In genomic region chr11:95790123-95790932, GRCh38 we compare ENCODE assay signal across 8 cellular contexts. TPM values are rescaled to one million over a fixed set of nuclear protein-coding genes. Genes with fewer than 3 reads are reported as not detected.
DNase-seq lines count a peak whose midpoint lies in the region; ATAC-seq and TF ChIP-seq lines count a peak whose summit lies in the region.

TSS of gene CEP57 (plus strand) at chr11:95790498. CDS start at chr11:95790699, 201 bp downstream.

- H3K9me2 ChIP-seq in GM23338 (ENCODE audit: insufficient read depth): no peaks in the 10 kb centered on the region

- H2AFZ ChIP-seq in DND-41 (ENCODE audit: low read depth, low read length) (peak within 1 kb of the TSS; percentile 93), GM23338 (peak within 1 kb of the TSS; percentile 63; the same call in 1 of the 2 replicates)

- H3K4me3 ChIP-seq in DND-41 (ENCODE audit: low read depth in 1 of 2, low read length in 2 of 2) (peak within 1 kb of the TSS; percentile 85 to 91), GM23338 (peak within 1 kb of the TSS; percentile 92)

- H3K36me3 ChIP-seq in DND-41 (ENCODE audit: insufficient read depth, low read length): peaks cover 26% of the 10 kb centered on the region
- H3K36me3 ChIP-seq in GM23338 (ENCODE audit: insufficient read depth): peaks cover 10% of the 10 kb centered on the region

- no peaks in the 10 kb centered on the region for H3K27me3 ChIP-seq in DND-41 (ENCODE audit: insufficient read depth, low read length, poor library complexity)
- no peaks in the 10 kb centered on the region for H3K27me3 ChIP-seq in GM23338 (ENCODE audit: insufficient read depth)

- H3K79me2 ChIP-seq in DND-41 (ENCODE audit: insufficient read depth, low read length) (peaks cover 78% of the 10 kb centered on the region), GM23338 (replicated peaks; ENCODE audit: insufficient read depth) (peaks cover 66% of the 10 kb centered on the region)

- peak; percentile 96 for DNase-seq in DND-41
- peak; percentile 99 for DNase-seq in GM23338 (ENCODE audit: low spot score)
- DNase-seq in LHCN-M2 (ENCODE audit: low read depth): peak; percentile 97
- DNase-seq in RPMI8226: peak; percentile 98
- peak; percentile 81 to 85 for DNase-seq in activated T-helper 1 cell treated with anti-CD3 and anti-CD28 coated beads, Interleukin-2, amount 50 U/mL, for 16 hours (ENCODE audit: low read depth in 1 of 2, low spot score in 1 of 2)
- peak; percentile 98 for DNase-seq in fibroblast of gingiva (ENCODE audit: low read depth)
- DNase-seq in naive B cell: peak; percentile 95

- H3K27ac ChIP-seq in DND-41 (ENCODE audit: low read length) (peak within 1 kb of the TSS; percentile 96), GM23338 (ENCODE audit: low read depth) (peak within 1 kb of the TSS; percentile 98)

- H3F3A ChIP-seq in GM23338 (replicated peaks; ENCODE audit: low read depth): 0 out of 2 replicates have a peak, but pooled peaks cover 5% of the 10 kb centered on the region

- H4K20me1 ChIP-seq in DND-41 (ENCODE audit: insufficient read depth, low read length) (peaks cover 30% of the 10 kb centered on the region; the same call in 1 of the 2 replicates), GM23338 (replicated peaks; ENCODE audit: insufficient read depth) (peaks cover 21% of the 10 kb centered on the region; the same call in 1 of the 2 replicates)

- peaks cover 8% of the 10 kb centered on the region for H3K27me3 Mint-ChIP-seq in GM23338 (ENCODE audit: insufficient read depth, low read depth, poor library complexity)
- H3K27me3 Mint-ChIP-seq in naive B cell: no peaks in the 10 kb centered on the region
- H3K27me3 Mint-ChIP-seq in stimulated activated memory B cell treated with anti-CD40 and anti-IgM and Interleukin-4, amounts not matched to agents 10 μg/mL and 1 μg/mL and 100 μg/mL, for 72 hours: no peaks in the 10 kb centered on the region

- peak within 1 kb of the TSS; percentile 98 for H3K4me3 Mint-ChIP-seq in GM23338
- peak within 1 kb of the TSS; percentile 97 to 100 (median 100) for H3K4me3 Mint-ChIP-seq in naive B cell
- H3K4me3 Mint-ChIP-seq in stimulated activated memory B cell treated with anti-CD40 and anti-IgM and Interleukin-4, amounts not matched to agents 10 μg/mL and 1 μg/mL and 100 μg/mL, for 72 hours: peak within 1 kb of the TSS; percentile 90

- H3K4me1 Mint-ChIP-seq in GM23338 (peaks cover 37% of the 10 kb centered on the region), naive B cell (peaks cover 29 to 59% (median 42%) of the 10 kb centered on the region in 3 donors)
- peaks cover 42% of the 10 kb centered on the region for H3K4me1 Mint-ChIP-seq in stimulated activated memory B cell treated with anti-CD40 and anti-IgM and Interleukin-4, amounts not matched to agents 10 μg/mL and 1 μg/mL and 100 μg/mL, for 72 hours

- H3K27ac Mint-ChIP-seq in GM23338 (peak within 1 kb of the TSS; percentile 100), naive B cell (peak within 1 kb of the TSS; percentile 100)
- H3K27ac Mint-ChIP-seq in stimulated activated memory B cell treated with anti-CD40 and anti-IgM and Interleukin-4, amounts not matched to agents 10 μg/mL and 1 μg/mL and 100 μg/mL, for 72 hours: peak within 1 kb of the TSS; percentile 97

- H3K4me2 ChIP-seq in DND-41 (ENCODE audit: insufficient read depth, low read length): peak within 1 kb of the TSS; percentile 75
- H3K4me2 ChIP-seq in GM23338: peak within 1 kb of the TSS; percentile 94

- H3K9me3 ChIP-seq in DND-41 (ENCODE audit: insufficient read depth, low read length, severe bottlenecking): no peaks in the 10 kb centered on the region

- peaks cover 30% of the 10 kb centered on the region for H3K36me3 Mint-ChIP-seq in GM23338 (ENCODE audit: low read depth)
- peaks cover 0 to 9% of the 10 kb centered on the region in 2 donors for H3K36me3 Mint-ChIP-seq in naive B cell
- peaks cover 23% of the 10 kb centered on the region for H3K36me3 Mint-ChIP-seq in stimulated activated memory B cell treated with anti-CD40 and anti-IgM and Interleukin-4, amounts not matched to agents 10 μg/mL and 1 μg/mL and 100 μg/mL, for 72 hours

- ATAC-seq in DND-41 (ENCODE audit: insufficient read depth, low read depth) (peak; percentile 66), GM23338 (peak; percentile 75), naive B cell (ENCODE audit: low read depth in 2 of 2) (peak; percentile 62 to 66)
- peak; percentile 89 for ATAC-seq in stimulated activated memory B cell treated with anti-CD40 and anti-IgM and Interleukin-4, amounts not matched to agents 10 μg/mL and 1 μg/mL and 100 μg/mL, for 72 hours

- H3K9ac ChIP-seq in DND-41 (ENCODE audit: low read depth, low read length): peak within 1 kb of the TSS; percentile 86

- H3K9me3 Mint-ChIP-seq in GM23338: 0 out of 3 replicates have a peak, but pooled peaks cover 4% of the 10 kb centered on the region
- H3K9me3 Mint-ChIP-seq in naive B cell: no peaks in the 10 kb centered on the region
- no peaks in the 10 kb centered on the region for H3K9me3 Mint-ChIP-seq in stimulated activated memory B cell treated with anti-CD40 and anti-IgM and Interleukin-4, amounts not matched to agents 10 μg/mL and 1 μg/mL and 100 μg/mL, for 72 hours

- no peak for TF ChIP-seq CTCF in DND-41 (IDR thresholded peaks at IDR 0.05; ENCODE audit: borderline replicate concordance, extremely low read depth, low read length, poor library complexity, severe bottlenecking)
- no peak for TF ChIP-seq CTCF in GM23338 (conservative IDR thresholded peaks at IDR 0.05; ENCODE audit: low read depth in 2 of 2)

- H3K4me1 ChIP-seq in DND-41 (ENCODE audit: insufficient read depth, low read length) (peaks cover 66% of the 10 kb centered on the region), GM23338 (ENCODE audit: insufficient read depth) (peaks cover 17% of the 10 kb centered on the region)

TF ChIP-seq in GM23338, 12 proteins besides CTCF, POLR2A, EP300 and RAD21 (continues in another document):
- TF ChIP-seq NANOG (IDR thresholded peaks at IDR 0.05; ENCODE audit: borderline replicate concordance) (no peak), JUNB (IDR thresholded peaks at IDR 0.05; ENCODE audit: unreplicated experiment) (no peak), ETS1 (IDR thresholded peaks at IDR 0.05) (peak; percentile 33; the same call in 1 of the 2 replicates)

RNA-seq across cellular contexts. Expression of gene CEP57, which starts in this region (rescaled TPM):
- 71.2 and 76.2 TPM in 2 replicates for total RNA-seq in GM23338 (2014; rRNA removed; shearing (Covaris generic))
- polyA plus RNA-seq in GM23338 (2016; fragmentation: Nextera tagmentation; extraction: Ambion mirVana) (99.4 and 124 TPM in 2 replicates), naive B cell (ENCODE audit: low read depth in 6 of 6) (10 to 100 TPM; 40.2 to 59.8 (median 54.2) TPM)
- total RNA-seq in LHCN-M2 (2014; rRNA removed): 42.6 and 49.7 TPM in 2 replicates
- 11.6 TPM for polyA plus RNA-seq in LHCN-M2 (2012)

Comparison
In these comparisons a context has a peak if more than half of its experiments do, and no peak if none do; other contexts are left out.
1. Peak in every context shown above with its lines: DNase-seq, ATAC-seq, H3K4me3 ChIP-seq and H3K27ac ChIP-seq.